Comparison of ENCODE assay signal across 1 cellular context in the genomic region with DNA sequence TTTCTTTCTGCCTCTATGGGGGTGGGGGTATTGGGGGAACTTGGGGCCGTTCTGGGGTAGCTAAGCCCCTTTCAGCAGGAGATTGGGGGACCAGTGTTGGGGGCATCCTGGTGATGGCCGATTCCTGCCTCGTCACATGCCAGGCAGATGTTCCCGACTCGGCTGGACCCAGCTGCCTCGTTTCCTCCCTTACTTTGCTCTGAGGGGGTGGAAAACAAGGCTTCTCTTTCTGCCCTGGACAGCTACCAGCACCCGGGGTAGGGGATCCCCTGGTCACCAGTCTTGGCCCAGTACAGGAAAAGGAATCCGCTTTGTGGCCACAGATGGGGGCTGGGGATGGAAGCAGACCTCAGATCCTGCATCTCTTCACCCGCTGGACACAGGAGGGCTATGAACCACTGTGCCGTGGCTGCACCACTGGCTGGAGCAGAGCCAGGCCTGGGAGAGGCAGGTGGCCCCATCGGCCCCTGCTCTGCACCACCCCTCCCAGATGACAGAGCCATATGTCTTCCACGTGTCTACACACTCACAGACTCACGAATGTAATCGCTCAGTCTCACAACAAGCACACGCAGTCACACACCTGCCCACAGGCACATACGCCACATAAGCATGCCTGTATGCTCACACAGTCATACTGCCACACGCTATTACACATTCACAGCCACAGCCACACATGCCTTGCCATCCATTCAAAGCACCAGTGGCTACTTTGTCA.
TF ChIP-seq lines count a peak whose summit lies in the region.

No MANE protein-coding gene starts in this region.

TF ChIP-seq in IMR-90, 13 proteins besides CTCF, POLR2A, EP300 and RAD21:
- no peak for TF ChIP-seq CEBPB (IDR thresholded peaks at IDR 0.05; ENCODE audit: low read depth, low read length)
- TF ChIP-seq, protein P1, sequence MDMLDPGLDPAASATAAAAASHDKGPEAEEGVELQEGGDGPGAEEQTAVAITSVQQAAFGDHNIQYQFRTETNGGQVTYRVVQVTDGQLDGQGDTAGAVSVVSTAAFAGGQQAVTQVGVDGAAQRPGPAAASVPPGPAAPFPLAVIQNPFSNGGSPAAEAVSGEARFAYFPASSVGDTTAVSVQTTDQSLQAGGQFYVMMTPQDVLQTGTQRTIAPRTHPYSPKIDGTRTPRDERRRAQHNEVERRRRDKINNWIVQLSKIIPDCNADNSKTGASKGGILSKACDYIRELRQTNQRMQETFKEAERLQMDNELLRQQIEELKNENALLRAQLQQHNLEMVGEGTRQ (IDR thresholded peaks at IDR 0.05; ENCODE audit: low read depth, low read length) = no peak
TF ChIP-seq in IMR-90: peak in this region for 0.
